Comparison of ENCODE assay signal across 8 cellular contexts in genomic region chr1:21289700-21290545, GRCh38. TPM values are rescaled to one million over a fixed set of nuclear protein-coding genes. Genes with fewer than 3 reads are reported as not detected.
DNase-seq lines count a peak whose midpoint lies in the region; ATAC-seq and TF ChIP-seq lines count a peak whose summit lies in the region.

Gene ECE1 (minus strand): TSS chr1:21290463. CDS start chr1:21290414, 49 bp downstream.

- no peaks in the 10 kb centered on the region for H3K9me3 Mint-ChIP-seq in activated CD8-positive, alpha-beta memory T cell treated with anti-CD3 and anti-CD28 coated beads, Interleukin-2, amount 10 ng/mL, durations not matched to agents 7 days and 5 days (ENCODE audit: low read depth)

- H3K27me3 Mint-ChIP-seq in activated CD8-positive, alpha-beta memory T cell treated with anti-CD3 and anti-CD28 coated beads, Interleukin-2, amount 10 ng/mL, durations not matched to agents 7 days and 5 days: no peaks in the 10 kb centered on the region

- H3K4me3 Mint-ChIP-seq in activated CD8-positive, alpha-beta memory T cell treated with anti-CD3 and anti-CD28 coated beads, Interleukin-2, amount 10 ng/mL, durations not matched to agents 7 days and 5 days: peak within 1 kb of the TSS; percentile 74

- TF ChIP-seq POLR2A in thyroid gland (IDR thresholded peaks at IDR 0.05): peak in 1 of 2 donors; percentile 48

- peaks cover 58% of the 10 kb centered on the region for H3K4me1 Mint-ChIP-seq in activated CD8-positive, alpha-beta memory T cell treated with anti-CD3 and anti-CD28 coated beads, Interleukin-2, amount 10 ng/mL, durations not matched to agents 7 days and 5 days

- no peaks in the 10 kb centered on the region for H3K79me2 ChIP-seq in DND-41 (ENCODE audit: insufficient read depth, low read length)

- H3K4me1 ChIP-seq in DND-41 (ENCODE audit: insufficient read depth, low read length) (peaks cover 25% of the 10 kb centered on the region), thyroid gland (peaks cover 13 to 54% of the 10 kb centered on the region in 2 donors)

- peak; percentile 80 for DNase-seq in DND-41
- peak; percentile 49 for DNase-seq in NCI-H1105 treated with DMSO at 0.1 percent for 48 hours (lab: John Stamatoyannopoulos, UW)
- DNase-seq in activated CD8-positive, alpha-beta memory T cell treated with anti-CD3 and anti-CD28 coated beads, Interleukin-2, amount 10 ng/mL, durations not matched to agents 7 days and 5 days: peak; percentile 51
- DNase-seq in epithelial cell of prostate (ENCODE audit: low read depth, low spot score): no peak
- DNase-seq in myocyte (ENCODE audit: low read depth): peak; percentile 21
- peak; percentile 51 to 54 for DNase-seq in thyroid gland
- DNase-seq in kidney glomerular epithelial cell (lab: John Stamatoyannopoulos, UW): no peak

- H4K20me1 ChIP-seq in DND-41 (ENCODE audit: insufficient read depth, low read length): peaks cover 52% of the 10 kb centered on the region

- H3K4me2 ChIP-seq in DND-41 (ENCODE audit: insufficient read depth, low read length): peak within 1 kb of the TSS; percentile 96

- H3K27ac ChIP-seq in DND-41 (ENCODE audit: low read length) (no peak within 1 kb of the TSS; the same call in 1 of the 2 replicates), epithelial cell of prostate (peak within 1 kb of the TSS; percentile 36), thyroid gland (peak within 1 kb of the TSS; percentile 18 to 69 (median 67))

- H3K9ac ChIP-seq in DND-41 (ENCODE audit: low read depth, low read length): peak within 1 kb of the TSS; percentile 63

- intact Hi-C loops in thyroid gland (cut with DNase I): no loop called here

- H3K27me3 ChIP-seq in DND-41 (ENCODE audit: insufficient read depth, low read length, poor library complexity) (peaks cover 5% of the 10 kb centered on the region), thyroid gland (no peaks in the 10 kb centered on the region)

- TF ChIP-seq CTCF in DND-41 (IDR thresholded peaks at IDR 0.05; ENCODE audit: borderline replicate concordance, extremely low read depth, low read length, poor library complexity, severe bottlenecking) (no peak), thyroid gland (IDR thresholded peaks at IDR 0.05) (no peak)

- H3K36me3 ChIP-seq in DND-41 (ENCODE audit: insufficient read depth, low read length) (no peaks in the 10 kb centered on the region), thyroid gland (no peaks in the 10 kb centered on the region)

- 0 to 8% methylated on average over 2 to 8 of the region's 90 CpGs for WGBS in thyroid gland, 2 donors

- CTCF ChIA-PET in activated CD8-positive, alpha-beta memory T cell treated with anti-CD3 and anti-CD28 coated beads, Interleukin-2, amount 10 ng/mL, durations not matched to agents 7 days and 5 days (lab: Charles Lee): interaction anchor here (7.0 kb wide), 1 partner anchor 20 kb away, joined by 60 read pairs; no protein-coding TSS in a partner anchor

- no peaks in the 10 kb centered on the region for H3K9me3 ChIP-seq in DND-41 (ENCODE audit: insufficient read depth, low read length, severe bottlenecking)
- H3K9me3 ChIP-seq in thyroid gland: no peaks in the 10 kb centered on the region

- no peaks in the 10 kb centered on the region for H3K36me3 Mint-ChIP-seq in activated CD8-positive, alpha-beta memory T cell treated with anti-CD3 and anti-CD28 coated beads, Interleukin-2, amount 10 ng/mL, durations not matched to agents 7 days and 5 days

- peak within 1 kb of the TSS; percentile 78 for H3K27ac Mint-ChIP-seq in activated CD8-positive, alpha-beta memory T cell treated with anti-CD3 and anti-CD28 coated beads, Interleukin-2, amount 10 ng/mL, durations not matched to agents 7 days and 5 days

- peak; percentile 85 for ATAC-seq in DND-41 (ENCODE audit: insufficient read depth, low read depth)
- no peak for ATAC-seq in activated CD8-positive, alpha-beta memory T cell treated with anti-CD3 and anti-CD28 coated beads, Interleukin-2, amount 10 ng/mL, durations not matched to agents 7 days and 5 days
- no peak for ATAC-seq in HG03095 (IDR thresholded peaks at IDR 0.05; ENCODE audit: unreplicated experiment)

- peak within 1 kb of the TSS; percentile 92 for H2AFZ ChIP-seq in DND-41 (ENCODE audit: low read depth, low read length)

- H3K4me3 ChIP-seq in DND-41 (ENCODE audit: low read depth in 1 of 2, low read length in 2 of 2) (peak within 1 kb of the TSS; percentile 43 to 93; a peak in 3 of 4 replicates), thyroid gland (replicated peaks in 1 of 3) (peak within 1 kb of the TSS in 2 of 3 donors; percentile 42 to 55)

RNA-seq across cellular contexts. Expression of gene ECE1, which starts in this region (rescaled TPM):
- total RNA-seq in activated CD8-positive, alpha-beta memory T cell treated with anti-CD3 and anti-CD28 coated beads, Interleukin-2, amount 10 ng/mL, durations not matched to agents 7 days and 5 days: 10 to 100 TPM; 46.6 to 87.5 TPM
- total RNA-seq in myocyte (15.9 and 17.0 TPM in 2 replicates), thyroid gland (100 to 1,000 TPM in 2 of 4 donors, 10 to 100 TPM in 2; 74.5 to 146 (median 97.2) TPM)
- 59.1 TPM for polyA plus RNA-seq in myocyte (2012)

Comparison
In these comparisons a context has a peak if more than half of its experiments do, and no peak if none do; other contexts are left out.
1. DNase-seq: peak in DND-41 (single experiment), NCI-H1105 treated with DMSO at 0.1 percent for 48 hours (single experiment), activated CD8-positive, alpha-beta memory T cell treated with anti-CD3 and anti-CD28 coated beads, Interleukin-2, amount 10 ng/mL, durations not matched to agents 7 days and 5 days (single experiment), myocyte (single experiment) and thyroid gland (2 of 2); none in epithelial cell of prostate (single experiment) and kidney glomerular epithelial cell (single experiment).